In genomic region chr3:175308105-175308504, GRCh38 we compare ENCODE assay signal across 17 cellular contexts.
DNase-seq lines count a peak whose midpoint lies in the region; ATAC-seq, FAIRE-seq and TF ChIP-seq lines count a peak whose summit lies in the region.
"Had no signal": no experiment of that assay in that cellular context is flagged by ENCODE, and none has a peak within 500 bp of the region (broad histone marks: within the 10 kb centered on the region; RNA-seq: fewer than 3 reads in every experiment).

No MANE protein-coding gene starts in this region.

- CTCF ChIA-PET in A549 (lab: Yijun Ruan, JAX), result no interaction called here

- H3K4me3 ChIP-seq in A549 (no peak overlapping the region), adipocyte (ENCODE audit: low read length) (peak overlapping the region; percentile 33), tibial nerve (no peak overlapping the region)

- no peak for TF ChIP-seq EP300 in A549 (IDR thresholded peaks at IDR 0.05)
- TF ChIP-seq EP300 in tibial nerve (IDR thresholded peaks at IDR 0.05), result no peak

- no peak for TF ChIP-seq CTCF in A549 (IDR thresholded peaks at IDR 0.05)
- TF ChIP-seq CTCF in tibial nerve (IDR thresholded peaks at IDR 0.05), result no peak

- 82% methylated on average over 7 of the region's 7 CpGs for WGBS in A549 (ENCODE audit: missing lambda C conversion rate)
- WGBS in tibial nerve, 2 donors, result 80 to 83% methylated on average over 7 of the region's 7 CpGs

- H3K27ac ChIP-seq in A549 (no peak overlapping the region), tibial nerve (no peak overlapping the region)

- ATAC-seq in A549 (no peak), GM18520 (IDR thresholded peaks at IDR 0.05; ENCODE audit: unreplicated experiment) (peak; percentile 9), HG03135 (IDR thresholded peaks at IDR 0.05; ENCODE audit: unreplicated experiment) (peak; percentile 19), HG03196 (IDR thresholded peaks at IDR 0.05; ENCODE audit: unreplicated experiment) (no peak)
- ATAC-seq: natural killer cell treated with Interleukin-12 subunit alpha and Interleukin-12 subunit beta and Interleukin-15 and Interleukin-18, amount 100 ng/mL, for 72 hours; WTC11 had no signal

- no peaks in the 10 kb centered on the region for H3K9me3 ChIP-seq in A549
- no peaks in the 10 kb centered on the region for H3K9me3 ChIP-seq in adipocyte (ENCODE audit: control insufficient read depth, low read length)
- H3K9me3 ChIP-seq in tibial nerve, result no peaks in the 10 kb centered on the region

- peak overlapping the region; percentile 48 for H3K4me2 ChIP-seq in A549

- POLR2A ChIA-PET in A549 (lab: Yijun Ruan, JAX), result no interaction called here

- no peak for TF ChIP-seq POLR2A in A549 (IDR thresholded peaks at IDR 0.05; ENCODE audit: low read length)
- TF ChIP-seq POLR2A in tibial nerve (IDR thresholded peaks at IDR 0.05), result no peak

- H3K36me3 ChIP-seq in adipocyte (ENCODE audit: control insufficient read depth, insufficient read depth, low read length, severe bottlenecking), result no peaks in the 10 kb centered on the region
- no peaks in the 10 kb centered on the region for H3K36me3 ChIP-seq in tibial nerve

- no peak overlapping the region for H3K9ac ChIP-seq in adipocyte (ENCODE audit: low read length)

- TF ChIP-seq RAD21 in A549 (conservative IDR thresholded peaks at IDR 0.05 in 1 of 2, IDR thresholded peaks at IDR 0.05 in 1 of 2), result no peak

- H3K4me1 ChIP-seq in A549, result 0 out of 3 replicates have a peak, but pooled peaks cover 9% of the 10 kb centered on the region
- peaks cover 17% of the 10 kb centered on the region for H3K4me1 ChIP-seq in adipocyte (ENCODE audit: control insufficient read depth, insufficient read depth, low read length)
- peaks cover 0 to 12% (median 0%) of the 10 kb centered on the region in 4 donors for H3K4me1 ChIP-seq in tibial nerve

- H3K27me3 ChIP-seq in adipocyte (replicated peaks; ENCODE audit: control insufficient read depth, insufficient read depth, low read length) (no peaks in the 10 kb centered on the region), tibial nerve (no peaks in the 10 kb centered on the region)

- FAIRE-seq in A549 (lab: Jason Lieb, UNC), result no peak
- FAIRE-seq: urothelium cell line had no signal

- DNase-seq in A549 (ENCODE audit: low read depth in 1 of 2, low spot score in 1 of 2), result no peak
- DNase-seq in adipocyte (ENCODE audit: low read depth), result no peak
- no peak for DNase-seq in tibial nerve (ENCODE audit: low spot score in 2 of 2)
- no peak for DNase-seq in NCI-H1105 (lab: John Stamatoyannopoulos, UW)
- DNase-seq in activated naive CD4-positive, alpha-beta T cell treated with anti-CD3 and anti-CD28 coated beads, Interleukin-2, amount 50 U/mL, for 16 hours, result no peak
- DNase-seq: AML-193, foreskin melanocyte, HCEC 1CT, mammary epithelial cell, NCI-H187, NCI-H69 had no signal

TF ChIP-seq in A549, 52 proteins besides CTCF, POLR2A, EP300 and RAD21:
- TF ChIP-seq HES2 (IDR thresholded peaks at IDR 0.05) (no peak), MAFK (IDR thresholded peaks at IDR 0.05; ENCODE audit: partially characterized antibody) (no peak), CBX2 (IDR thresholded peaks at IDR 0.05; ENCODE audit: borderline replicate concordance, low read depth) (no peak)

Comparison
In these comparisons a context has a peak if more than half of its experiments do, and no peak if none do; other contexts are left out.
1. ATAC-seq: peak in GM18520 (single experiment) and HG03135 (single experiment); none in A549 (0 of 2) and HG03196 (single experiment).